ENCODE assay signal across 20 cellular contexts in genomic region chr1:223403184-223403815, GRCh38. TPM values are rescaled to one million over a fixed set of nuclear protein-coding genes. Genes with fewer than 3 reads are reported as not detected.
DNase-seq lines count a peak whose midpoint lies in the region; ATAC-seq lines count a peak whose summit lies in the region.
"Had no signal": no experiment of that assay in that cellular context is flagged by ENCODE, and none has a peak within 500 bp of the region (broad histone marks: within the 10 kb centered on the region; RNA-seq: fewer than 3 reads in every experiment).

No MANE protein-coding gene starts in this region.

- DNase-seq in DMS53 (lab: John Stamatoyannopoulos, UW): peak; percentile 35
- no peak for DNase-seq in DMS53 treated with DMSO at 0.1 percent for 48 hours (lab: John Stamatoyannopoulos, UW; ENCODE audit: unreplicated experiment)
- DNase-seq in HCEC 1CT: peak; percentile 37
- DNase-seq in OCI-M1 (lab: John Stamatoyannopoulos, UW): peak; percentile 39
- DNase-seq in fibroblast of gingiva (ENCODE audit: low read depth): peak; percentile 23
- DNase-seq in naive thymus-derived CD8-positive, alpha-beta T cell: no peak
- DNase-seq in DMS114 treated with DMSO at 0.1 percent for 48 hours (lab: John Stamatoyannopoulos, UW; ENCODE audit: unreplicated experiment): no peak
- DNase-seq: 8988T; activated gamma-delta T cell; body of pancreas; CD4-positive, CD25-positive, alpha-beta regulatory T cell; effector CD4-positive, alpha-beta T cell; GF-D8; NCI-H1930; nephron progenitor cell; stimulated activated CD8-positive, alpha-beta memory T cell treated with anti-CD3 and anti-CD28 coated beads, Interleukin-4, amount 100 ng/mL, for 48 hours; testis had no signal

- peaks cover 0 to 12% (median 0%) of the 10 kb centered on the region in 3 donors for H3K36me3 Mint-ChIP-seq in naive thymus-derived CD8-positive, alpha-beta T cell
- H3K36me3 Mint-ChIP-seq: CD4-positive, CD25-positive, alpha-beta regulatory T cell had no signal

- ATAC-seq in naive thymus-derived CD8-positive, alpha-beta T cell: no peak
- ATAC-seq in GM18907 (IDR thresholded peaks at IDR 0.05; ENCODE audit: unreplicated experiment): no peak
- ATAC-seq: body of pancreas, gastroesophageal sphincter had no signal

- peaks cover 0 to 17% (median 3%) of the 10 kb centered on the region in 9 donors for H3K9me3 Mint-ChIP-seq in naive thymus-derived CD8-positive, alpha-beta T cell

- H3K27ac Mint-ChIP-seq in naive thymus-derived CD8-positive, alpha-beta T cell: no peak overlapping the region
- H3K27ac Mint-ChIP-seq: CD4-positive, CD25-positive, alpha-beta regulatory T cell; nephron progenitor cell had no signal

- no peak overlapping the region for H3K4me3 Mint-ChIP-seq in naive thymus-derived CD8-positive, alpha-beta T cell
- H3K4me3 Mint-ChIP-seq: CD4-positive, CD25-positive, alpha-beta regulatory T cell; nephron progenitor cell had no signal

- POLR2A ChIA-PET in naive thymus-derived CD8-positive, alpha-beta T cell (lab: Charles Lee): no interaction called here

- H3K27me3 Mint-ChIP-seq in naive thymus-derived CD8-positive, alpha-beta T cell: peaks cover 0 to 8% (median 3%) of the 10 kb centered on the region in 5 donors

- H3K4me1 Mint-ChIP-seq in naive thymus-derived CD8-positive, alpha-beta T cell: peaks cover 0 to 41% (median 17%) of the 10 kb centered on the region in 4 donors
- H3K4me1 Mint-ChIP-seq: nephron progenitor cell had no signal

RNA-seq across cellular contexts. Expression of gene CCDC185, which starts 10.1 kb away (rescaled TPM):
- total RNA-seq in naive thymus-derived CD8-positive, alpha-beta T cell: not detected
- polyA plus RNA-seq in naive thymus-derived CD8-positive, alpha-beta T cell: not detected
- total RNA-seq: body of pancreas; CD4-positive, CD25-positive, alpha-beta regulatory T cell; lung had no signal
- polyA plus RNA-seq: CD4-positive, CD25-positive, alpha-beta regulatory T cell; lung had no signal

RNA-seq across cellular contexts. Expression of gene SUSD4, which starts 39.3 kb away (rescaled TPM):
- under 1 TPM; 0.52 to 0.66 TPM for total RNA-seq in naive thymus-derived CD8-positive, alpha-beta T cell
- polyA plus RNA-seq in naive thymus-derived CD8-positive, alpha-beta T cell: 1 to 10 TPM; 2.6 to 7.8 (median 3.1) TPM

Comparison
In these comparisons a context has a peak if more than half of its experiments do, and no peak if none do; other contexts are left out.
1. DNase-seq: peak in DMS53 (single experiment), HCEC 1CT (single experiment), OCI-M1 (single experiment) and fibroblast of gingiva (single experiment); none in DMS53 treated with DMSO at 0.1 percent for 48 hours (single experiment), naive thymus-derived CD8-positive, alpha-beta T cell (0 of 10) and DMS114 treated with DMSO at 0.1 percent for 48 hours (single experiment).